In genomic region chr1:240860023-240860422, GRCh38 we compare ENCODE assay signal across 29 cellular contexts.
"Had no signal": no experiment of that assay in that cellular context is flagged by ENCODE, and none has a peak within 500 bp of the region (broad histone marks: within the 10 kb centered on the region; RNA-seq: fewer than 3 reads in every experiment).

No MANE protein-coding gene starts in this region.

- H3K36me3 ChIP-seq: adrenal gland, ascending aorta, brain microvascular endothelial cell, breast epithelium, cardiac muscle cell had no signal

- H3K27me3 ChIP-seq: adrenal gland, ascending aorta, body of pancreas, brain microvascular endothelial cell, breast epithelium, cardiac muscle cell had no signal

- H3K4me3 ChIP-seq: adrenal gland, ascending aorta, body of pancreas, breast epithelium, cardiac muscle cell had no signal

- H3K9me3 ChIP-seq: adrenal gland, ascending aorta, body of pancreas had no signal

- H3K27ac ChIP-seq: adrenal gland, ascending aorta, body of pancreas, brain microvascular endothelial cell, breast epithelium, cardiac muscle cell had no signal

- DNase-seq: activated effector memory CD4-positive, alpha-beta T cell treated with anti-CD3 and anti-CD28 coated beads, Interleukin-2, amount 50 U/mL, for 16 hours; activated effector memory CD4-positive, alpha-beta T cell treated with Interleukin-2 at 50 U/mL for 16 hours; activated gamma-delta T cell; activated gamma-delta T cell treated with Interleukin-2 at 50 U/mL for 16 hours; activated naive CD4-positive, alpha-beta T cell; activated naive CD4-positive, alpha-beta T cell treated with anti-CD3 and anti-CD28 coated beads for 36 hours; activated naive CD4-positive, alpha-beta T cell treated with anti-CD3 and anti-CD28 coated beads, Interleukin-2, amount 10 ng/mL, durations not matched to agents 7 days and 5 days; activated naive CD4-positive, alpha-beta T cell treated with anti-CD3 and anti-CD28 coated beads, Interleukin-2, amount 50 U/mL, for 16 hours; activated naive CD4-positive, alpha-beta T cell treated with Interleukin-2 at 50 U/mL for 16 hours; activated naive CD8-positive, alpha-beta T cell treated with anti-CD3 and anti-CD28 coated beads for 36 hours; activated naive CD8-positive, alpha-beta T cell treated with anti-CD3 and anti-CD28 coated beads, Interleukin-2, amount 10 ng/mL, durations not matched to agents 7 days and 5 days; activated naive CD8-positive, alpha-beta T cell treated with anti-CD3 and anti-CD28 coated beads, Interleukin-2, amount 50 U/mL, for 24 hours; activated T-cell treated with anti-CD3 and anti-CD28 coated beads for 4 hours; activated T-cell treated with anti-CD3 and anti-CD28 coated beads, Interleukin-2, amount 50 U/mL, for 1 hour; activated T-cell treated with anti-CD3 and anti-CD28 coated beads, Interleukin-2, amount 50 U/mL, for 24 hours; activated T-cell treated with anti-CD3 and anti-CD28 coated beads, Interleukin-2, amount 50 U/mL, for 4 hours; activated T-cell treated with anti-CD3 and anti-CD28 coated beads, Interleukin-2, amount 50 U/mL, for 48 hours; activated T-cell treated with anti-CD3 and anti-CD28 coated beads, Interleukin-2, amount 50 U/mL, for 72 hours; adrenal gland; amygdala; anterior cingulate cortex; aorta; body of pancreas; brain microvascular endothelial cell; central memory CD4-positive, alpha-beta T cell; cerebellar nuclear complex had no signal
